21 cellular contexts compared by ENCODE assay signal in the genomic region with DNA sequence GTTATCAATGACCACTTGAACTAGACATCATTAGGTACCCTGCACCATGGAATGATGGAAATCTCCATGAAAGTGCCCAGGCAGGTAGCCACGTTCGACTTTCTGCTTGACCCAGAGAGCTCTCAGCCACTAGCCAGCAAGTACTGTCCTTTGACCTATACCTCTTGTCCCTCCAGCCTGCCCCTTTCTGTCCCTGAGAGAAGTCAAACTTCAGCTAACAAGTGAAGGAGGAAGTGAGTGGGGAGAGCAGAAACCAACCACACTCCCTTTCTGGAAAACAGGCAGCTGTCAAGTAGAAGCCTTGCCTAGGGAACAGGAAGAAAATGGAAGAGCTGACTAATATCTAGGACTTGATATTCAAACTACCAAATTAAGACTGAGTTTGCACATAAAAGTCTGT. TPM values are rescaled to one million over a fixed set of nuclear protein-coding genes. Genes with fewer than 3 reads are reported as not detected.
"Had no signal": no experiment of that assay in that cellular context is flagged by ENCODE, and none has a peak within 500 bp of the region (broad histone marks: within the 10 kb centered on the region; RNA-seq: fewer than 3 reads in every experiment).

No MANE protein-coding gene starts in this region.

- H3K9me3 Mint-ChIP-seq: effector memory CD8-positive, alpha-beta T cell; naive thymus-derived CD4-positive, alpha-beta T cell; nephron progenitor cell; stimulated activated naive B cell treated with anti-CD40 and anti-IgM and Interleukin-4, amounts not matched to agents 10 μg/mL and 1 μg/mL and 100 μg/mL, for 72 hours; stimulated activated naive CD8-positive, alpha-beta T cell treated with anti-CD3 and anti-CD28 coated beads, Interleukin-15, amount 100 ng/mL, for 72 hours had no signal

- ATAC-seq: effector memory CD8-positive, alpha-beta T cell; gastrocnemius medialis; heart right ventricle; naive thymus-derived CD4-positive, alpha-beta T cell; psoas muscle; sciatic nerve; stimulated activated naive B cell treated with anti-CD40 and anti-IgM and Interleukin-4, amounts not matched to agents 10 μg/mL and 1 μg/mL and 100 μg/mL, for 72 hours; stimulated activated naive CD8-positive, alpha-beta T cell treated with anti-CD3 and anti-CD28 coated beads, Interleukin-15, amount 100 ng/mL, for 72 hours; upper lobe of right lung had no signal

- H3K4me1 Mint-ChIP-seq: naive thymus-derived CD4-positive, alpha-beta T cell; nephron progenitor cell; stimulated activated naive B cell treated with anti-CD40 and anti-IgM and Interleukin-4, amounts not matched to agents 10 μg/mL and 1 μg/mL and 100 μg/mL, for 72 hours; stimulated activated naive CD8-positive, alpha-beta T cell treated with anti-CD3 and anti-CD28 coated beads, Interleukin-15, amount 100 ng/mL, for 72 hours had no signal

- H3K27me3 Mint-ChIP-seq: stimulated activated naive CD8-positive, alpha-beta T cell treated with anti-CD3 and anti-CD28 coated beads, Interleukin-15, amount 100 ng/mL, for 72 hours had no signal

- H3K27ac ChIP-seq: epithelial cell of prostate, esophagus muscularis mucosa, gastrocnemius medialis, heart right ventricle, psoas muscle, skin epidermis, testis, tibial nerve, upper lobe of right lung, vagina had no signal

- H3K36me3 ChIP-seq: esophagus muscularis mucosa, gastrocnemius medialis, heart right ventricle, tibial nerve, upper lobe of right lung, vagina had no signal

- H3K4me1 ChIP-seq: gastrocnemius medialis, psoas muscle, testis, tibial nerve, upper lobe of right lung had no signal

- H3K27me3 ChIP-seq: esophagus muscularis mucosa, gastrocnemius medialis, heart right ventricle, testis, tibial nerve, upper lobe of right lung, vagina had no signal

- H3K4me3 Mint-ChIP-seq: effector memory CD8-positive, alpha-beta T cell; naive thymus-derived CD4-positive, alpha-beta T cell; nephron progenitor cell; stimulated activated naive B cell treated with anti-CD40 and anti-IgM and Interleukin-4, amounts not matched to agents 10 μg/mL and 1 μg/mL and 100 μg/mL, for 72 hours; stimulated activated naive CD8-positive, alpha-beta T cell treated with anti-CD3 and anti-CD28 coated beads, Interleukin-15, amount 100 ng/mL, for 72 hours had no signal

- H3K27ac Mint-ChIP-seq: effector memory CD8-positive, alpha-beta T cell; naive thymus-derived CD4-positive, alpha-beta T cell; nephron progenitor cell; stimulated activated naive B cell treated with anti-CD40 and anti-IgM and Interleukin-4, amounts not matched to agents 10 μg/mL and 1 μg/mL and 100 μg/mL, for 72 hours; stimulated activated naive CD8-positive, alpha-beta T cell treated with anti-CD3 and anti-CD28 coated beads, Interleukin-15, amount 100 ng/mL, for 72 hours had no signal

- DNase-seq: effector memory CD8-positive, alpha-beta T cell; gastrocnemius medialis; heart right ventricle; hypothalamus; kidney glomerular epithelial cell; mesendoderm; naive thymus-derived CD4-positive, alpha-beta T cell; nephron progenitor cell; psoas muscle; stimulated activated CD4-positive, alpha-beta T cell treated with anti-CD3 and anti-CD28 coated beads, Interleukin-2, amount 100 ng/mL, for 24 hours; stimulated activated CD4-positive, alpha-beta T cell treated with anti-CD3 and anti-CD28 coated beads, Interleukin-4, amount 100 ng/mL, for 4 hours; stimulated activated naive B cell treated with anti-CD40 and anti-IgM and Interleukin-4, amounts not matched to agents 10 μg/mL and 1 μg/mL and 100 μg/mL, for 72 hours; stimulated activated naive CD8-positive, alpha-beta T cell treated with anti-CD3 and anti-CD28 coated beads, Interleukin-15, amount 100 ng/mL, for 72 hours; testis; upper lobe of right lung had no signal

- H3K9me3 ChIP-seq: esophagus muscularis mucosa, gastrocnemius medialis, heart right ventricle, psoas muscle, testis, tibial nerve, upper lobe of right lung, vagina had no signal

- H3K36me3 Mint-ChIP-seq: naive thymus-derived CD4-positive, alpha-beta T cell; stimulated activated naive B cell treated with anti-CD40 and anti-IgM and Interleukin-4, amounts not matched to agents 10 μg/mL and 1 μg/mL and 100 μg/mL, for 72 hours had no signal

- H3K4me3 ChIP-seq: esophagus muscularis mucosa, gastrocnemius medialis, heart right ventricle, psoas muscle, skin epidermis, testis, tibial nerve, upper lobe of right lung, vagina had no signal

RNA-seq across cellular contexts. Expression of gene FSTL1, which starts 30.3 kb away (rescaled TPM):
- polyA plus RNA-seq: naive thymus-derived CD4-positive, alpha-beta T cell had no signal
